Comparison of ENCODE assay signal across 11 cellular contexts in the genomic region with DNA sequence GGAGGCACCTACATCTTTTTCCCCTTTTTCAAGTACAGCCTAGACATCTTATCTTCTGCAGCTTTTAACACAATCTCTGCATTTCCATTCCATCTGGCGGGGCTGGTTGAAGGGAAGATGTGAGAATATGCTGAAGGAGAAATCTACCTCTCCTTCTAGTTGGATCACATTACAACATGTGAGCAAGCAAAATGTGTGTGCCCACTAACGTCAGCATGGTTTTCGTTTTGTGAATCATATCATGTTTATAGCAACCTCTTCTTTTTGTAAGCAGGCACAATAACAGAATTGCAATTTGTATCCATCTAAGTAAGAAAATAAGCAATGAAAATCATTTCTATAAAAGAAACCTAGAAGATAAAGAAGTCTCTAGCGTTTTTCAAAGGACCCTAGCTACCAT.
"Had no signal": no experiment of that assay in that cellular context is flagged by ENCODE, and none has a peak within 500 bp of the region (broad histone marks: within the 10 kb centered on the region; RNA-seq: fewer than 3 reads in every experiment).

No MANE protein-coding gene starts in this region.

- H3K4me3 ChIP-seq: dorsolateral prefrontal cortex, ovary, sigmoid colon, tibial artery, uterus had no signal

- H3K36me3 Mint-ChIP-seq: stimulated activated memory B cell treated with anti-CD40 and anti-IgM and Interleukin-4, amounts not matched to agents 10 μg/mL and 1 μg/mL and 100 μg/mL, for 72 hours had no signal

- H3K4me3 Mint-ChIP-seq: naive B cell; stimulated activated memory B cell treated with anti-CD40 and anti-IgM and Interleukin-4, amounts not matched to agents 10 μg/mL and 1 μg/mL and 100 μg/mL, for 72 hours had no signal

- H3K9me3 Mint-ChIP-seq: stimulated activated memory B cell treated with anti-CD40 and anti-IgM and Interleukin-4, amounts not matched to agents 10 μg/mL and 1 μg/mL and 100 μg/mL, for 72 hours had no signal

- H3K27ac ChIP-seq: dorsolateral prefrontal cortex, ovary, sigmoid colon, tibial artery, uterus had no signal

- H3K27ac Mint-ChIP-seq: naive B cell; stimulated activated memory B cell treated with anti-CD40 and anti-IgM and Interleukin-4, amounts not matched to agents 10 μg/mL and 1 μg/mL and 100 μg/mL, for 72 hours had no signal

- H3K9me3 ChIP-seq: ovary, sigmoid colon, tibial artery, uterus had no signal

- H3K36me3 ChIP-seq: ovary, sigmoid colon, tibial artery, uterus had no signal

- H3K4me1 Mint-ChIP-seq: naive B cell; stimulated activated memory B cell treated with anti-CD40 and anti-IgM and Interleukin-4, amounts not matched to agents 10 μg/mL and 1 μg/mL and 100 μg/mL, for 72 hours had no signal

- DNase-seq: activated CD4-positive, CD25-positive, alpha-beta regulatory T cell treated with anti-CD3 and anti-CD28 coated beads, Interleukin-2, amount 50 U/mL, for 72 hours; activated naive CD4-positive, alpha-beta T cell; aorta; dorsolateral prefrontal cortex; head of caudate nucleus; naive B cell; ovary; sigmoid colon; tibial artery; uterus had no signal

- H3K27me3 ChIP-seq: ovary, sigmoid colon, tibial artery, uterus had no signal

- ATAC-seq: stimulated activated memory B cell treated with anti-CD40 and anti-IgM and Interleukin-4, amounts not matched to agents 10 μg/mL and 1 μg/mL and 100 μg/mL, for 72 hours had no signal

- H3K4me1 ChIP-seq: sigmoid colon, tibial artery, uterus had no signal
